Comparison of ENCODE assay signal across 5 cellular contexts in the genomic region with DNA sequence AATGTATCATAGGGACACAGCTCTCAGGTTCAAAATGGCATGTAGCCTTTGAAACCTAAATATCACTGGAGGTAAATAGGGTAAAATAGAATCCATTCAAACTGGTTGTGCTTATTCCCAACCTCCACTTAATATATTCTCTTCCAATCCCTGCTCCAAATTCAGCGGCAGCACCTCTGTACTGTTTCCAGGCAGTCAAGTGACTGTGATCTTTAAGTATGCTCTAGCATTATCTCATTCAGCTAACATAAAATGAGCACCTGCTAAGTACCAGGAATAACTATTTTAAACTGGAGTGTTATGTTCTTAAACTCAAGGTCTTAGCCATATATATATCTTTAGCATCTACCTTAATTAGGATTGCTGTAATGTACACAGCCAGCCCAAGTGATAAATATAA.
"Had no signal": no experiment of that assay in that cellular context is flagged by ENCODE, and none has a peak within 500 bp of the region (broad histone marks: within the 10 kb centered on the region; RNA-seq: fewer than 3 reads in every experiment).

No MANE protein-coding gene starts in this region.

- DNase-seq: H9, HCEC 1CT, KBM-7 had no signal

- H3K27ac Mint-ChIP-seq: GM23338, H9, IgD-negative memory B cell had no signal

- H3K4me3 ChIP-seq: GM23338 had no signal

- H3K4me1 Mint-ChIP-seq: IgD-negative memory B cell had no signal

- H3K4me2 ChIP-seq: GM23338 had no signal

- H3K4me3 Mint-ChIP-seq: GM23338, H9, IgD-negative memory B cell had no signal

- H3K36me3 Mint-ChIP-seq: IgD-negative memory B cell had no signal

- H2AFZ ChIP-seq: GM23338 had no signal
